Comparison of ENCODE assay signal across 9 cellular contexts in genomic region chr16:1812732-1813163, GRCh38. TPM values are rescaled to one million over a fixed set of nuclear protein-coding genes. Genes with fewer than 3 reads are reported as not detected.
DNase-seq lines count a peak whose midpoint lies in the region; ATAC-seq, FAIRE-seq and TF ChIP-seq lines count a peak whose summit lies in the region.
"Had no signal": no experiment of that assay in that cellular context is flagged by ENCODE, and none has a peak within 500 bp of the region (broad histone marks: within the 10 kb centered on the region; RNA-seq: fewer than 3 reads in every experiment).

No MANE protein-coding gene starts in this region.

- H3K4me1 Mint-ChIP-seq in activated naive CD8-positive, alpha-beta T cell treated with anti-CD3 and anti-CD28 coated beads, Interleukin-2, amount 10 ng/mL, durations not matched to agents 7 days and 5 days, result no peaks in the 10 kb centered on the region

- no peak overlapping the region for H3K27ac ChIP-seq in left ventricle myocardium inferior (replicated peaks)
- H3K27ac ChIP-seq: gastrocnemius medialis had no signal

- H3K27me3 Mint-ChIP-seq in activated naive CD8-positive, alpha-beta T cell treated with anti-CD3 and anti-CD28 coated beads, Interleukin-2, amount 10 ng/mL, durations not matched to agents 7 days and 5 days, result no peaks in the 10 kb centered on the region

- DNase-seq in AG10803 (ENCODE audit: low read depth) (peak; percentile 74), HFF-Myc (ENCODE audit: extremely low read depth, low read depth) (no peak), RCC 7860 (ENCODE audit: low spot score) (peak; percentile 26), left ventricle myocardium inferior (peak; percentile 75)
- peak; percentile 59 for DNase-seq in activated naive CD8-positive, alpha-beta T cell treated with anti-CD3 and anti-CD28 coated beads, Interleukin-2, amount 10 ng/mL, durations not matched to agents 7 days and 5 days

- peak overlapping the region; percentile 47 for H3K4me2 ChIP-seq in skeletal muscle satellite cell (ENCODE audit: low read length)

- H3K4me3 ChIP-seq in AG10803 (ENCODE audit: low read length) (no peak overlapping the region), HFF-Myc (replicated peaks; ENCODE audit: low read depth, low read length) (no peak overlapping the region), left ventricle myocardium inferior (no peak overlapping the region), skeletal muscle satellite cell (ENCODE audit: low read length) (no peak overlapping the region)
- H3K4me3 ChIP-seq: gastrocnemius medialis had no signal

- no peak overlapping the region for H3K4me3 Mint-ChIP-seq in activated naive CD8-positive, alpha-beta T cell treated with anti-CD3 and anti-CD28 coated beads, Interleukin-2, amount 10 ng/mL, durations not matched to agents 7 days and 5 days

- H3K9me3 Mint-ChIP-seq in activated naive CD8-positive, alpha-beta T cell treated with anti-CD3 and anti-CD28 coated beads, Interleukin-2, amount 10 ng/mL, durations not matched to agents 7 days and 5 days, result no peaks in the 10 kb centered on the region

- peak; percentile 85 for ATAC-seq in activated naive CD8-positive, alpha-beta T cell treated with anti-CD3 and anti-CD28 coated beads, Interleukin-2, amount 10 ng/mL, durations not matched to agents 7 days and 5 days (ENCODE audit: low read depth)
- ATAC-seq in GM18517 (IDR thresholded peaks at IDR 0.05; ENCODE audit: unreplicated experiment) (no peak), GM18511 (IDR thresholded peaks at IDR 0.05; ENCODE audit: unreplicated experiment) (no peak)

- H3K4me1 ChIP-seq in left ventricle myocardium inferior, result no peaks in the 10 kb centered on the region
- H3K4me1 ChIP-seq in skeletal muscle satellite cell (ENCODE audit: control insufficient read depth, insufficient read depth, low read length), result peaks cover 6% of the 10 kb centered on the region
- H3K4me1 ChIP-seq: gastrocnemius medialis had no signal

- FAIRE-seq in RCC 7860 (lab: Jason Lieb, UNC), result no peak

- peaks cover 71% of the 10 kb centered on the region for H3K36me3 ChIP-seq in left ventricle myocardium inferior
- H3K36me3 ChIP-seq in skeletal muscle satellite cell (ENCODE audit: insufficient read depth, low read length), result peaks cover 16% of the 10 kb centered on the region

- H3K9me3 ChIP-seq in left ventricle myocardium inferior (replicated peaks) (no peaks in the 10 kb centered on the region), skeletal muscle satellite cell (replicated peaks; ENCODE audit: low read length) (no peaks in the 10 kb centered on the region)
- H3K9me3 ChIP-seq: gastrocnemius medialis had no signal

- H3K36me3 Mint-ChIP-seq in activated naive CD8-positive, alpha-beta T cell treated with anti-CD3 and anti-CD28 coated beads, Interleukin-2, amount 10 ng/mL, durations not matched to agents 7 days and 5 days, result peaks cover 1% of the 10 kb centered on the region

- intact Hi-C loops in left ventricle myocardium inferior (cut with micrococcal nuclease), result no loop called here

- POLR2A ChIA-PET in activated naive CD8-positive, alpha-beta T cell treated with anti-CD3 and anti-CD28 coated beads, Interleukin-2, amount 10 ng/mL, durations not matched to agents 7 days and 5 days (lab: Charles Lee), result interaction anchor here (1.2 kb wide), 1 partner anchor 152 kb away, joined by 4 read pairs; the partner anchor contains the start of gene RPS2

- H3K27ac Mint-ChIP-seq in activated naive CD8-positive, alpha-beta T cell treated with anti-CD3 and anti-CD28 coated beads, Interleukin-2, amount 10 ng/mL, durations not matched to agents 7 days and 5 days, result no peak overlapping the region

- peak; percentile 57 for TF ChIP-seq CTCF in AG10803 (conservative IDR thresholded peaks at IDR 0.05; ENCODE audit: low read length)
- peak; percentile 66 for TF ChIP-seq CTCF in HFF-Myc (IDR thresholded peaks at IDR 0.05; ENCODE audit: low read depth, low read length, missing control alignments)
- peak; percentile 51 for TF ChIP-seq CTCF in left ventricle myocardium inferior (IDR thresholded peaks at IDR 0.05; ENCODE audit: borderline replicate concordance)

- H3K27me3 ChIP-seq in left ventricle myocardium inferior (ENCODE audit: low read depth) (no peaks in the 10 kb centered on the region), skeletal muscle satellite cell (ENCODE audit: control insufficient read depth, insufficient read depth, low read length) (no peaks in the 10 kb centered on the region)
- H3K27me3 ChIP-seq: gastrocnemius medialis had no signal

- H3K9ac ChIP-seq in skeletal muscle satellite cell (ENCODE audit: low read depth, low read length), result no peak overlapping the region

RNA-seq across cellular contexts. Expression of gene HAGH, which starts 13.9 kb away (rescaled TPM):
- total RNA-seq in activated naive CD8-positive, alpha-beta T cell treated with anti-CD3 and anti-CD28 coated beads, Interleukin-2, amount 10 ng/mL, durations not matched to agents 7 days and 5 days, result 10 to 100 TPM; 48.7 to 51.6 TPM
- 172 TPM for total RNA-seq in left ventricle myocardium inferior
- total RNA-seq in skeletal muscle satellite cell (2012; rRNA removed), result 19.3 and 31.7 TPM in 2 replicates

RNA-seq across cellular contexts. Expression of gene FAHD1, which starts 14.3 kb away (rescaled TPM):
- 10 to 100 TPM; 12.0 to 12.2 TPM for total RNA-seq in activated naive CD8-positive, alpha-beta T cell treated with anti-CD3 and anti-CD28 coated beads, Interleukin-2, amount 10 ng/mL, durations not matched to agents 7 days and 5 days
- 26.3 TPM for total RNA-seq in left ventricle myocardium inferior
- total RNA-seq in skeletal muscle satellite cell (2012; rRNA removed), result 67.1 and 76.3 TPM in 2 replicates

RNA-seq across cellular contexts. Expression of gene IGFALS, which starts 19.2 kb away (rescaled TPM):
- total RNA-seq in activated naive CD8-positive, alpha-beta T cell treated with anti-CD3 and anti-CD28 coated beads, Interleukin-2, amount 10 ng/mL, durations not matched to agents 7 days and 5 days, result under 1 TPM; 0.23 to 0.55 TPM
- not detected for total RNA-seq in left ventricle myocardium inferior
- total RNA-seq in skeletal muscle satellite cell (2012; rRNA removed), result 0.22 TPM in 1 of 2 replicates, not detected in the other

RNA-seq across cellular contexts. Expression of gene NUBP2, which starts 30.0 kb away (rescaled TPM):
- 10 to 100 TPM; 55.6 to 55.9 TPM for total RNA-seq in activated naive CD8-positive, alpha-beta T cell treated with anti-CD3 and anti-CD28 coated beads, Interleukin-2, amount 10 ng/mL, durations not matched to agents 7 days and 5 days
- 36.2 TPM for total RNA-seq in left ventricle myocardium inferior
- 84.7 and 85.4 TPM in 2 replicates for total RNA-seq in skeletal muscle satellite cell (2012; rRNA removed)

RNA-seq across cellular contexts. Expression of gene SPSB3, which starts 30.4 kb away (rescaled TPM):
- total RNA-seq in activated naive CD8-positive, alpha-beta T cell treated with anti-CD3 and anti-CD28 coated beads, Interleukin-2, amount 10 ng/mL, durations not matched to agents 7 days and 5 days, result 10 to 100 TPM; 67.8 to 74.1 TPM
- 36.8 TPM for total RNA-seq in left ventricle myocardium inferior
- total RNA-seq in skeletal muscle satellite cell (2012; rRNA removed), result 17.0 and 17.2 TPM in 2 replicates
